In the genomic region with DNA sequence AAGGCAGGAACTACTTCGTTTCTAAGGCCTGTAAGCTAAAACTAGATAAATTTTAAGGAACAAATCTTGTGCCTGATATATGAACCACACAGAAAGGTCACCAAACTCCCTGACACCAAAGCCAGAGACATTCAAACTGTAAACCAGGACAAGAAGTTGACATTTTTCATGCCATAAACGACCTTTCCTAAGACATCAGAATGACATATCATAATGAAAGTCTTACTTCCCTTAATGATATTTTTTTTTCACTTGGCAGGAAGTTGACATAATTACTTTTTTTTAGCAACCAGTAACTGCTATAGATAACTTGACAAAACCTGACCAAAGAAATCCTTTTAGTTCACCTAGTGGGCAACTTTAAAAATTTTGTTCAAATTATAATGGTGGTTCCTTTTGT, we compare ENCODE assay signal across 14 cellular contexts.
DNase-seq lines count a peak whose midpoint lies in the region; ATAC-seq lines count a peak whose summit lies in the region.
"Had no signal": no experiment of that assay in that cellular context is flagged by ENCODE, and none has a peak within 500 bp of the region (broad histone marks: within the 10 kb centered on the region; RNA-seq: fewer than 3 reads in every experiment).

No MANE protein-coding gene starts in this region.

- H3K4me3 Mint-ChIP-seq in activated CD4-positive, alpha-beta T cell treated with anti-CD3 and anti-CD28 coated beads, Interleukin-2, amount 10 ng/mL, durations not matched to agents 24 days and 14 days: no peak overlapping the region
- H3K4me3 Mint-ChIP-seq: memory B cell had no signal

- ATAC-seq in GM18870 (IDR thresholded peaks at IDR 0.05; ENCODE audit: unreplicated experiment) (peak; percentile 63), HG02763 (IDR thresholded peaks at IDR 0.05; ENCODE audit: unreplicated experiment) (peak; percentile 52), HG03558 (IDR thresholded peaks at IDR 0.05; ENCODE audit: extremely low read depth, unreplicated experiment) (peak; percentile 66), HG02642 (IDR thresholded peaks at IDR 0.05; ENCODE audit: poor library complexity, unreplicated experiment) (no peak), GM19397 (IDR thresholded peaks at IDR 0.05; ENCODE audit: unreplicated experiment) (no peak)
- ATAC-seq: PC-3, psoas muscle had no signal

- H3K4me1 Mint-ChIP-seq in activated CD4-positive, alpha-beta T cell treated with anti-CD3 and anti-CD28 coated beads, Interleukin-2, amount 10 ng/mL, durations not matched to agents 24 days and 14 days: no peaks in the 10 kb centered on the region

- H3K9me3 Mint-ChIP-seq in activated CD4-positive, alpha-beta T cell treated with anti-CD3 and anti-CD28 coated beads, Interleukin-2, amount 10 ng/mL, durations not matched to agents 24 days and 14 days: no peaks in the 10 kb centered on the region
- H3K9me3 Mint-ChIP-seq: memory B cell had no signal

- no peaks in the 10 kb centered on the region for H3K27me3 Mint-ChIP-seq in activated CD4-positive, alpha-beta T cell treated with anti-CD3 and anti-CD28 coated beads, Interleukin-2, amount 10 ng/mL, durations not matched to agents 24 days and 14 days
- H3K27me3 Mint-ChIP-seq: memory B cell had no signal

- DNase-seq in germinal center (ENCODE audit: low spot score) (peak; percentile 20), GDM1 (lab: John Stamatoyannopoulos, UW) (no peak)
- DNase-seq in activated CD4-positive, alpha-beta T cell treated with anti-CD3 and anti-CD28 coated beads, Interleukin-2, amount 10 ng/mL, durations not matched to agents 24 days and 14 days: no peak
- DNase-seq: Caco-2, NCI-H1105 treated with DMSO at 0.1 percent for 48 hours, PC-3, psoas muscle, testis had no signal

- no peaks in the 10 kb centered on the region for H3K36me3 Mint-ChIP-seq in activated CD4-positive, alpha-beta T cell treated with anti-CD3 and anti-CD28 coated beads, Interleukin-2, amount 10 ng/mL, durations not matched to agents 24 days and 14 days (ENCODE audit: low read depth)
- H3K36me3 Mint-ChIP-seq: memory B cell had no signal

- intact Hi-C loops in activated CD4-positive, alpha-beta T cell treated with anti-CD3 and anti-CD28 coated beads, Interleukin-2, amount 10 ng/mL, durations not matched to agents 24 days and 14 days (cut with micrococcal nuclease): no loop called here

- H3K27ac Mint-ChIP-seq in activated CD4-positive, alpha-beta T cell treated with anti-CD3 and anti-CD28 coated beads, Interleukin-2, amount 10 ng/mL, durations not matched to agents 24 days and 14 days: no peak overlapping the region
- H3K27ac Mint-ChIP-seq: memory B cell had no signal

Comparison
In these comparisons a context has a peak if more than half of its experiments do, and no peak if none do; other contexts are left out.
1. ATAC-seq: peak in GM18870 (single experiment), HG02763 (single experiment) and HG03558 (single experiment); none in HG02642 (single experiment) and GM19397 (single experiment).